14 cellular contexts compared by ENCODE assay signal in the genomic region with DNA sequence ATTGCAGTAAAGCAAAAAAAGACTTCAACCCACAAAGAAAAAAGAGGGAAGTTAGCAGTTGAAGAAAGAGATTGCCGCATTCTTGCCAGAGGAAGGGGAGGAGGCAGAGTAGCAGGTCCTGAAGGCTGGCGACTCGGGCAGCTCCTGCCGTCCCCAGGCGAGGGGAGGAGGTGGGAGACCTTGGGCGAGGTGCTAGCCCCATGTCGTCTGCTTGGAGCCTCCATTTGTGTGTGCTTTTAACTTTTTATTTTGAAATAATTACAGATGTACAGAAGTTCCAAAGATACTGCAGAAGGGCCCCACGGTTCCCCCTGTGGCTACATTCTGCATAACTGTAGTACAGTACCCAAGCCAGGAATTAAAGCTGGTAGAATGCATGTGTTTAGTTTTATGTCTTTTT. TPM values are rescaled to one million over a fixed set of nuclear protein-coding genes. Genes with fewer than 3 reads are reported as not detected.
A peak's percentile ranks its signal among the peaks of the same experiment; 100 is the strongest.
DNase-seq lines count a peak whose midpoint lies in the region; ATAC-seq and TF ChIP-seq lines count a peak whose summit lies in the region.
"Had no signal": no experiment of that assay in that cellular context is flagged by ENCODE, and none has a peak within 500 bp of the region (broad histone marks: within the 10 kb centered on the region; RNA-seq: fewer than 3 reads in every experiment).

No MANE protein-coding gene starts in this region.

- CTCF ChIA-PET in GM10248 (lab: Yijun Ruan, JAX), result interaction anchor here (1.2 kb wide), 1 partner anchor 33 kb away, joined by 3 read pairs; no protein-coding TSS in a partner anchor
- CTCF ChIA-PET in activated B cell treated with CpG ODN at 0.5 μM for 24 hours (lab: Charles Lee), result no interaction called here
- CTCF ChIA-PET in Calu3 (lab: Charles Lee), result no interaction called here

- H3K36me3 Mint-ChIP-seq in activated B cell treated with CpG ODN at 0.5 μM for 24 hours (ENCODE audit: low read depth), result no peaks in the 10 kb centered on the region
- H3K36me3 Mint-ChIP-seq in Calu3 (ENCODE audit: insufficient read depth, unreplicated experiment), result no peaks in the 10 kb centered on the region
- H3K36me3 Mint-ChIP-seq in stimulated activated effector memory CD8-positive, alpha-beta T cell treated with anti-CD3 and anti-CD28 coated beads, Interleukin-12 subunit alpha, Interleukin-12 subunit beta, amount 100 ng/mL, for 72 hours, result no peaks in the 10 kb centered on the region

- H3K9me3 Mint-ChIP-seq in activated B cell treated with CpG ODN at 0.5 μM for 24 hours (peaks cover 8% of the 10 kb centered on the region), Calu3 (ENCODE audit: low read depth, unreplicated experiment) (no peaks in the 10 kb centered on the region)
- peaks cover 5% of the 10 kb centered on the region for H3K9me3 Mint-ChIP-seq in stimulated activated effector memory CD8-positive, alpha-beta T cell treated with anti-CD3 and anti-CD28 coated beads, Interleukin-12 subunit alpha, Interleukin-12 subunit beta, amount 100 ng/mL, for 72 hours

- no peak for TF ChIP-seq POLR2A in NB4 (IDR thresholded peaks at IDR 0.05; ENCODE audit: extremely low read depth, insufficient read length)

- no peak overlapping the region for H3K4me3 ChIP-seq in NB4 (ENCODE audit: low read depth, low read length)
- H3K4me3 ChIP-seq: thyroid gland had no signal

- DNase-seq in GM10248 (ENCODE audit: extremely low spot score) (no peak), NB4 (ENCODE audit: low read depth) (peak; percentile 80), activated B cell treated with CpG ODN at 0.5 μM for 24 hours (no peak), posterior vena cava (ENCODE audit: low spot score) (peak; percentile 72), Calu3 (no peak), NCI-H1092 (lab: John Stamatoyannopoulos, UW) (no peak)
- DNase-seq in stimulated activated effector memory CD8-positive, alpha-beta T cell treated with anti-CD3 and anti-CD28 coated beads, Interleukin-12 subunit alpha, Interleukin-12 subunit beta, amount 100 ng/mL, for 72 hours (ENCODE audit: low spot score in 2 of 2), result no peak
- DNase-seq: activated T-cell treated with anti-CD3 and anti-CD28 coated beads for 4 hours, foreskin melanocyte, islet precursor cell, small intestine, thyroid gland had no signal

- H3K27me3 Mint-ChIP-seq in activated B cell treated with CpG ODN at 0.5 μM for 24 hours, result no peaks in the 10 kb centered on the region
- H3K27me3 Mint-ChIP-seq in Calu3 (ENCODE audit: unreplicated experiment), result peaks cover 43% of the 10 kb centered on the region

- TF ChIP-seq CTCF in GM10248 (IDR thresholded peaks at IDR 0.05; ENCODE audit: control extremely low read depth, extremely low read depth, low read depth, missing control alignments) (peak; percentile 3), NB4 (IDR thresholded peaks at IDR 0.05; ENCODE audit: low read depth, low read length) (no peak), activated B cell treated with CpG ODN at 0.5 μM for 24 hours (IDR thresholded peaks at IDR 0.05) (no peak), Calu3 (IDR thresholded peaks at IDR 0.05; ENCODE audit: unreplicated experiment) (no peak)

- no peak overlapping the region for H3K27ac Mint-ChIP-seq in activated B cell treated with CpG ODN at 0.5 μM for 24 hours
- H3K27ac Mint-ChIP-seq in Calu3 (ENCODE audit: unreplicated experiment), result no peak overlapping the region
- no peak overlapping the region for H3K27ac Mint-ChIP-seq in stimulated activated effector memory CD8-positive, alpha-beta T cell treated with anti-CD3 and anti-CD28 coated beads, Interleukin-12 subunit alpha, Interleukin-12 subunit beta, amount 100 ng/mL, for 72 hours

- H3K4me1 Mint-ChIP-seq in activated B cell treated with CpG ODN at 0.5 μM for 24 hours (peaks cover 26% of the 10 kb centered on the region), Calu3 (ENCODE audit: low read depth, unreplicated experiment) (no peaks in the 10 kb centered on the region)
- H3K4me1 Mint-ChIP-seq in stimulated activated effector memory CD8-positive, alpha-beta T cell treated with anti-CD3 and anti-CD28 coated beads, Interleukin-12 subunit alpha, Interleukin-12 subunit beta, amount 100 ng/mL, for 72 hours, result peaks cover 11% of the 10 kb centered on the region

- peak; percentile 59 for ATAC-seq in activated B cell treated with CpG ODN at 0.5 μM for 24 hours (ENCODE audit: low read depth)
- no peak for ATAC-seq in GM21723 (IDR thresholded peaks at IDR 0.05; ENCODE audit: unreplicated experiment)
- ATAC-seq in stimulated activated effector memory CD8-positive, alpha-beta T cell treated with anti-CD3 and anti-CD28 coated beads, Interleukin-12 subunit alpha, Interleukin-12 subunit beta, amount 100 ng/mL, for 72 hours, result no peak

- H3K4me3 Mint-ChIP-seq in activated B cell treated with CpG ODN at 0.5 μM for 24 hours (no peak overlapping the region), Calu3 (ENCODE audit: low read depth, unreplicated experiment) (no peak overlapping the region)
- H3K4me3 Mint-ChIP-seq in stimulated activated effector memory CD8-positive, alpha-beta T cell treated with anti-CD3 and anti-CD28 coated beads, Interleukin-12 subunit alpha, Interleukin-12 subunit beta, amount 100 ng/mL, for 72 hours, result no peak overlapping the region

- intact Hi-C loops in activated B cell treated with CpG ODN at 0.5 μM for 24 hours (cut with micrococcal nuclease), result loop anchor here (1.0 kb wide), 1 partner anchor 21 kb away; the partner anchor contains the start of gene CFAP410
- intact Hi-C loops in posterior vena cava (cut with DNase I), result no loop called here
- intact Hi-C loops in Calu3 (cut with micrococcal nuclease; ENCODE audit: unreplicated experiment), result no loop called here

- BruUV-seq in Calu3 (replicated peaks; lab: Mats Ljungman, UMichigan), result no TSS peak

- POLR2A ChIA-PET in GM10248 (lab: Yijun Ruan, JAX) (no interaction called here), activated B cell treated with CpG ODN at 0.5 μM for 24 hours (lab: Charles Lee) (interaction anchor here (0.8 kb wide), 1 partner anchor 27 kb away, joined by 4 read pairs; no protein-coding TSS in a partner anchor)

RNA-seq across cellular contexts. Expression of gene TRPM2, which starts 6.8 kb away (rescaled TPM):
- 2.4 and 3.9 TPM in 2 replicates for total RNA-seq in activated B cell treated with CpG ODN at 0.5 μM for 24 hours
- total RNA-seq in posterior vena cava, result 10 to 100 TPM in 1 of 2 donors, 1 to 10 TPM in 1; 7.7 to 11.3 TPM
- not detected in 2 replicates for total RNA-seq in Calu3 (2022)
- total RNA-seq: myocyte had no signal

RNA-seq across cellular contexts. Expression of gene CFAP410, which starts 21.0 kb away (rescaled TPM):
- total RNA-seq in activated B cell treated with CpG ODN at 0.5 μM for 24 hours, result 50.6 and 62.3 TPM in 2 replicates
- total RNA-seq in posterior vena cava, result 10 to 100 TPM; 18.1 to 18.8 TPM
- total RNA-seq in Calu3 (2022), result 7.5 and 8.6 TPM in 2 replicates

Comparison
In these comparisons a context has a peak if more than half of its experiments do, and no peak if none do; other contexts are left out.
1. DNase-seq: peak in NB4 (single experiment) and posterior vena cava (single experiment); none in GM10248 (single experiment), activated B cell treated with CpG ODN at 0.5 μM for 24 hours (single experiment), Calu3 (single experiment), NCI-H1092 (single experiment) and stimulated activated effector memory CD8-positive, alpha-beta T cell treated with anti-CD3 and anti-CD28 coated beads, Interleukin-12 subunit alpha, Interleukin-12 subunit beta, amount 100 ng/mL, for 72 hours (0 of 2).